In genomic region chr5:124343021-124343420, GRCh38 we compare ENCODE assay signal across 15 cellular contexts.
"Had no signal": no experiment of that assay in that cellular context is flagged by ENCODE, and none has a peak within 500 bp of the region (broad histone marks: within the 10 kb centered on the region; RNA-seq: fewer than 3 reads in every experiment).

No MANE protein-coding gene starts in this region.

- H2AFZ ChIP-seq: neural progenitor cell had no signal

- H3K4me1 ChIP-seq: breast epithelium had no signal

- H3K9me3 ChIP-seq: breast epithelium, heart right ventricle, psoas muscle, tibial artery, vagina had no signal

- H3K4me2 ChIP-seq: neural progenitor cell had no signal

- H3K4me3 ChIP-seq: breast epithelium, dorsolateral prefrontal cortex, heart right ventricle, neural progenitor cell, psoas muscle, tibial artery, vagina had no signal

- H3K36me3 ChIP-seq: breast epithelium, heart right ventricle, neural progenitor cell, tibial artery, vagina had no signal

- H3K27ac ChIP-seq: neural progenitor cell, psoas muscle, vagina had no signal

- H3K27me3 ChIP-seq: breast epithelium, dorsolateral prefrontal cortex, heart right ventricle, neural progenitor cell, tibial artery, vagina had no signal

- DNase-seq: activated CD4-positive, CD25-positive, alpha-beta regulatory T cell treated with anti-CD3 and anti-CD28 coated beads, Interleukin-2, amount 50 U/mL, for 72 hours; activated naive CD4-positive, alpha-beta T cell; activated naive CD8-positive, alpha-beta T cell treated with anti-CD3 and anti-CD28 coated beads, Interleukin-2, amount 10 ng/mL, durations not matched to agents 7 days and 5 days; activated T-cell treated with anti-CD3 and anti-CD28 coated beads for 4 hours; anterior cingulate cortex; cerebellar nuclear complex; dorsolateral prefrontal cortex; erythroblast; midbrain; tibial artery had no signal

- H3K9ac ChIP-seq: neural progenitor cell had no signal
